9 cellular contexts compared by ENCODE assay signal in the genomic region with DNA sequence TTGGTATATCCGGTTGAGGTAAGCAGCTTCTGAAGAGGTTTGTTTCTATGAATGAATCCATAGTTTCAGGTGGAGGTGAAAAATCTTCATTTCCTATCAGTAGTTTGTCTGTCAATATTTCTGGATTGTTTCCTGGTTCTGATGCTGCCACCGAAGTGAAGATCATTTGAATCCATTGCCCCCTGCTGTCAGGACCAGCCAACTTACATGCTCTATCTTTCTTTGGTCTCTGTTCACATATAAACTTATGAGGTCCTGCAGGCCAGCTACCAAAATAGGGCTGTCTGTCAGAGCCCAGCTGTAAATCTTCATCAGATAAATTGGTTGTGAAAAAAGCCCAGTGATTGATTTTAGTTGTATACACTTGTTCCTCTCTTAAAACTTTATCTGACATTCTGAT. TPM values are rescaled to one million over a fixed set of nuclear protein-coding genes. Genes with fewer than 3 reads are reported as not detected.
DNase-seq lines count a peak whose midpoint lies in the region; ATAC-seq, FAIRE-seq and TF ChIP-seq lines count a peak whose summit lies in the region.
"Had no signal": no experiment of that assay in that cellular context is flagged by ENCODE, and none has a peak within 500 bp of the region (broad histone marks: within the 10 kb centered on the region; RNA-seq: fewer than 3 reads in every experiment).

No MANE protein-coding gene starts in this region.

- in situ Hi-C loops in HepG2 (cut with HindIII; ENCODE audit: extremely low pct_ligation_motif_present, low pct_unique_long_range_greater_than_20kb): loop anchor here (25.0 kb wide), 1 partner anchor 406 kb away; the partner anchor contains the start of gene FRY

- no peak overlapping the region for H2AFZ ChIP-seq in HepG2 (ENCODE audit: low read length)

- BruUV-seq in HepG2 (replicated peaks; lab: Mats Ljungman, UMichigan): no TSS peak

- FAIRE-seq in HepG2 (lab: Jason Lieb, UNC): peak; percentile 64

- H3K4me1 ChIP-seq in HepG2 (ENCODE audit: insufficient read depth, low read length): peaks cover 56% of the 10 kb centered on the region
- H3K4me1 ChIP-seq: BLaER1 had no signal

- H3K4me3 ChIP-seq in LNCaP clone FGC (ENCODE audit: low read depth, low read length) (no peak overlapping the region), HepG2 (replicated peaks in 1 of 3; ENCODE audit: insufficient read depth in 1 of 3, low read depth in 2 of 3, low read length in 3 of 3) (no peak overlapping the region)
- H3K4me3 ChIP-seq: BLaER1 had no signal

- no peak overlapping the region for H3K9ac ChIP-seq in HepG2 (ENCODE audit: insufficient read depth, low read depth, low read length)
- H3K9ac ChIP-seq: BLaER1 had no signal

- DNase-seq in NCI-H1436 (lab: John Stamatoyannopoulos, UW): peak; percentile 0
- DNase-seq in NCI-H1436 treated with DMSO at 0.1 percent for 48 hours (lab: John Stamatoyannopoulos, UW): no peak
- DNase-seq in LNCaP clone FGC (ENCODE audit: low read depth): peak; percentile 11
- peak; percentile 29 for DNase-seq in activated naive CD4-positive, alpha-beta T cell treated with Interleukin-2 at 50 U/mL for 16 hours
- peak; percentile 69 for DNase-seq in HepG2 (ENCODE audit: low spot score)
- no peak for DNase-seq in dedifferentiated amniotic fluid mesenchymal stem cell (ENCODE audit: extremely low spot score)

- H3K27me3 ChIP-seq in HepG2 (ENCODE audit: control insufficient read depth in 1 of 2, insufficient read depth in 2 of 2, low read length in 2 of 2): no peaks in the 10 kb centered on the region
- H3K27me3 ChIP-seq: BLaER1 had no signal

- TF ChIP-seq CTCF in LNCaP clone FGC (IDR thresholded peaks at IDR 0.05; ENCODE audit: control insufficient read depth, extremely low read depth, insufficient read depth) (peak; percentile 43), HepG2 (CRISPR knock-in tag; IDR thresholded peaks at IDR 0.05) (peak; percentile 70)

- H3K36me3 ChIP-seq in HepG2 (replicated peaks in 1 of 2; ENCODE audit: control insufficient read depth in 1 of 2, insufficient read depth in 2 of 2, low read length in 2 of 2): no peaks in the 10 kb centered on the region
- H3K36me3 ChIP-seq: BLaER1 had no signal

- POLR2A ChIA-PET in HepG2 (lab: Yijun Ruan, JAX): no interaction called here

- H4K20me1 ChIP-seq in HepG2 (ENCODE audit: insufficient read depth, low read length): no peaks in the 10 kb centered on the region
- H4K20me1 ChIP-seq: BLaER1 had no signal

- no peaks in the 10 kb centered on the region for H3K79me2 ChIP-seq in HepG2 (ENCODE audit: insufficient read depth, low read length)

- peak; percentile 62; the same call in 1 of the 2 replicates for TF ChIP-seq RAD21 in HepG2 (CRISPR knock-in tag; IDR thresholded peaks at IDR 0.05)

- CTCF ChIA-PET in HepG2 (lab: Yijun Ruan, JAX; ENCODE audit: low intra/inter-chr PET ratio, low total read pairs): interaction anchor here (1.3 kb wide), 1 partner anchor 62 kb away, joined by 7 read pairs; no protein-coding TSS in a partner anchor

- H3K9me3 ChIP-seq in HepG2 (ENCODE audit: low read length): no peaks in the 10 kb centered on the region
- H3K9me3 ChIP-seq: BLaER1 had no signal

- intact Hi-C loops in HepG2 (cut with micrococcal nuclease; ENCODE audit: unreplicated experiment): loop anchor here (1.0 to 10.0 kb wide), 3 partner anchors 14 to 528 kb away; partner anchors contain the start of gene N4BP2L1

- peak; percentile 59 for ATAC-seq in GM21360 (IDR thresholded peaks at IDR 0.05; ENCODE audit: unreplicated experiment)
- peak; percentile 71 for ATAC-seq in HepG2
- no peak for ATAC-seq in HG03469 (IDR thresholded peaks at IDR 0.05; ENCODE audit: unreplicated experiment)

- no peak overlapping the region for H3K27ac ChIP-seq in HepG2 (ENCODE audit: extremely low read length, insufficient read depth, low read length)
- H3K27ac ChIP-seq: BLaER1 had no signal

- no peak overlapping the region for H3K4me2 ChIP-seq in HepG2 (ENCODE audit: low read depth, low read length)
- H3K4me2 ChIP-seq: BLaER1 had no signal

- TF ChIP-seq EP300 in HepG2 (IDR thresholded peaks at IDR 0.05; ENCODE audit: low read depth in 2 of 2, low read length in 2 of 2) (no peak), HepG2 (CRISPR knock-in tag; IDR thresholded peaks at IDR 0.05; ENCODE audit: borderline replicate concordance) (no peak)

- whole genome bisulfite sequencing in HepG2 (ENCODE audit: low lambda C conversion rate): 9% methylated on average over 2 of the region's 2 CpGs

- TF ChIP-seq POLR2A in HepG2 (IDR thresholded peaks at IDR 0.05; ENCODE audit: insufficient read depth in 1 of 2, low read depth in 2 of 2, low read length in 2 of 2): no peak

TF ChIP-seq in HepG2, 621 proteins besides CTCF, POLR2A, EP300 and RAD21 (continues in another document):
- TF ChIP-seq PAXIP1 (CRISPR knock-in tag; conservative IDR thresholded peaks at IDR 0.05) (no peak), E2F5 (CRISPR knock-in tag; conservative IDR thresholded peaks at IDR 0.05) (no peak)

RNA-seq across cellular contexts. Expression of gene N4BP2L1, which starts 15.2 kb away (rescaled TPM):
- total RNA-seq in HepG2 (2016; rRNA removed; fragmentation: Illumina TruSeq; extraction: Trizol): 11.8 and 13.2 TPM in 2 replicates
- 3.8 and 4.6 TPM in 2 replicates for total RNA-seq in HepG2 (2016; cell fraction: cytosol; rRNA removed; fragmentation: Illumina TruSeq; extraction: Trizol; ENCODE audit: low read depth)
- total RNA-seq in HepG2 (2016; cell fraction: insoluble cytoplasmic fraction; rRNA removed; fragmentation: Illumina TruSeq; extraction: Trizol): 11.6 and 12.8 TPM in 2 replicates
- total RNA-seq in HepG2 (2016; cell fraction: membrane; rRNA removed; fragmentation: Illumina TruSeq; extraction: Trizol): 8.3 and 8.8 TPM in 2 replicates
- 13.1 and 18.3 TPM in 2 replicates for total RNA-seq in HepG2 (2016; cell fraction: nucleus; rRNA removed; fragmentation: Illumina TruSeq; extraction: Trizol)
- polyA plus RNA-seq in HepG2 (2011; rRNA removed): 30.4 and 34.5 TPM in 2 replicates
- polyA plus RNA-seq in HepG2 (2011; cell fraction: cytosol; rRNA removed): 15.0 and 21.1 TPM in 2 replicates
- polyA plus RNA-seq in HepG2 (2011; cell fraction: nucleus; rRNA removed): 27.0 and 36.1 TPM in 2 replicates
- polyA plus RNA-seq in HepG2 (2012): 30.9 and 33.4 TPM in 2 replicates
- polyA plus RNA-seq in HepG2 (2016; cell fraction: cytosol; fragmentation: Illumina TruSeq; extraction: Trizol; ENCODE audit: low read depth): 3.5 and 4.7 TPM in 2 replicates
- 13.1 and 14.1 TPM in 2 replicates for polyA plus RNA-seq in HepG2 (2016; cell fraction: insoluble cytoplasmic fraction; fragmentation: Illumina TruSeq; extraction: Trizol; ENCODE audit: low read depth)
- polyA plus RNA-seq in HepG2 (2016; cell fraction: membrane; fragmentation: Illumina TruSeq; extraction: Trizol; ENCODE audit: low read depth): 9.2 and 9.4 TPM in 2 replicates
- 29.5 and 35.4 TPM in 2 replicates for polyA plus RNA-seq in HepG2 (2016; cell fraction: nucleus; fragmentation: Illumina TruSeq; extraction: Trizol; ENCODE audit: insufficient read depth, low read depth)
- polyA minus RNA-seq in HepG2 (2011; rRNA and poly(A)+ RNA removed; ENCODE audit: low replicate concordance): 8.4 TPM in 1 of 2 replicates, not detected in the other
- polyA minus RNA-seq in HepG2 (2011; cell fraction: cytosol; rRNA and poly(A)+ RNA removed): 11.7 and 12.8 TPM in 2 replicates
- 45.6 and 48.0 TPM in 2 replicates for polyA minus RNA-seq in HepG2 (2011; cell fraction: nucleus; rRNA and poly(A)+ RNA removed)

Comparison
In these comparisons a context has a peak if more than half of its experiments do, and no peak if none do; other contexts are left out.
1. DNase-seq: peak in NCI-H1436 (single experiment), LNCaP clone FGC (single experiment), activated naive CD4-positive, alpha-beta T cell treated with Interleukin-2 at 50 U/mL for 16 hours (single experiment) and HepG2 (single experiment); none in NCI-H1436 treated with DMSO at 0.1 percent for 48 hours (single experiment) and dedifferentiated amniotic fluid mesenchymal stem cell (single experiment).